17 cellular contexts compared by ENCODE assay signal in the genomic region with DNA sequence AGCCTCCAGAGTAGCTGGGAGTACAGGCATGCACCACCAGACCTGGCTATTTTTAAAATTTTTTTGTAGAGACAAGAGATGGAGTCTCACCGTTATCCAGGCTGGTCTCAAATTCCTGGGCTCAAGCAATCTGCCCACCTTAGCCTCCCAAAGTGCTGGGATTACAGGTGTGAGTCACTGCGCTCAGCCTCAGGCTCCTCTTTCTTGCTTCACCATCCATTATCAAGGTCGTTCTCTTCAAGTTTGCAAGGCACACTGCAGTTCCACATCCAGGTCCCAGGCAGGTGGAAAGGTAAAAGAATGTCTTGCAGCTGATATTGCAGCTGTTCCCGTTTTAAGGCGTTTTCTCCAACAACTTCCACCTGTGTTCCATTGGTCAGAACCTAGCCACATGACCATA. TPM values are rescaled to one million over a fixed set of nuclear protein-coding genes. Genes with fewer than 3 reads are reported as not detected.
DNase-seq lines count a peak whose midpoint lies in the region; ATAC-seq, FAIRE-seq and TF ChIP-seq lines count a peak whose summit lies in the region.
"Had no signal": no experiment of that assay in that cellular context is flagged by ENCODE, and none has a peak within 500 bp of the region (broad histone marks: within the 10 kb centered on the region; RNA-seq: fewer than 3 reads in every experiment).

No MANE protein-coding gene starts in this region.

- POLR2A ChIA-PET in RWPE1 (lab: Yijun Ruan, JAX; ENCODE audit: low non-redundant PET): no interaction called here

- in situ Hi-C loops in gastrocnemius medialis (cut with MboI; ENCODE audit: low sequenced_read_pairs in 4 of 4): no loop called here

- TF ChIP-seq CTCF in GM23338 (conservative IDR thresholded peaks at IDR 0.05; ENCODE audit: low read depth in 2 of 2) (no peak), RWPE1 (conservative IDR thresholded peaks at IDR 0.05; ENCODE audit: low read depth) (no peak), keratinocyte (optimal IDR thresholded peaks at IDR 0.05 in 1 of 3, IDR thresholded peaks at IDR 0.05 in 1 of 3, conservative IDR thresholded peaks at IDR 0.05 in 1 of 3; ENCODE audit: extremely low read depth in 1 of 3, insufficient read depth in 2 of 3, low read length in 3 of 3) (no peak), gastrocnemius medialis (IDR thresholded peaks at IDR 0.05 in 4 of 5, conservative IDR thresholded peaks at IDR 0.05 in 1 of 5) (no peak)

- H3K79me2 ChIP-seq in GM23338 (replicated peaks; ENCODE audit: insufficient read depth): no peaks in the 10 kb centered on the region
- H3K79me2 ChIP-seq in keratinocyte (ENCODE audit: control insufficient read depth, insufficient read depth, low read length): no peaks in the 10 kb centered on the region

- CTCF ChIA-PET in RWPE1 (lab: Yijun Ruan, JAX): interaction anchor here (0.7 kb wide), 1 partner anchor 44 kb away, joined by 3 read pairs; no protein-coding TSS in a partner anchor

- no peak for TF ChIP-seq POLR2A in gastrocnemius medialis (IDR thresholded peaks at IDR 0.05)

- H3K36me3 ChIP-seq in GM23338 (ENCODE audit: insufficient read depth) (no peaks in the 10 kb centered on the region), keratinocyte (ENCODE audit: control insufficient read depth in 2 of 2, extremely low read depth in 1 of 2, insufficient read depth in 2 of 2, low read length in 2 of 2) (no peaks in the 10 kb centered on the region), gastrocnemius medialis (no peaks in the 10 kb centered on the region)
- H3K36me3 ChIP-seq: BE2C had no signal

- H3K27ac Mint-ChIP-seq in GM23338: no peak overlapping the region
- H3K27ac Mint-ChIP-seq: CD8-positive, alpha-beta T cell; IgD-negative memory B cell had no signal

- H3K4me1 Mint-ChIP-seq in GM23338: peaks cover 5% of the 10 kb centered on the region; the same call in 2 of the 3 replicates
- H3K4me1 Mint-ChIP-seq: IgD-negative memory B cell had no signal

- H3K9me1 ChIP-seq in keratinocyte (ENCODE audit: control insufficient read depth, extremely low read depth, insufficient read depth, low read length): no peaks in the 10 kb centered on the region

- H3K9me3 ChIP-seq in keratinocyte (ENCODE audit: control insufficient read depth, low read depth, low read length) (no peaks in the 10 kb centered on the region), gastrocnemius medialis (no peaks in the 10 kb centered on the region)
- H3K9me3 ChIP-seq: BE2C, Caco-2 had no signal

- no peaks in the 10 kb centered on the region for H3K36me3 Mint-ChIP-seq in GM23338 (ENCODE audit: low read depth)
- H3K36me3 Mint-ChIP-seq: CD8-positive, alpha-beta T cell had no signal

- H2AFZ ChIP-seq in GM23338: 0 out of 2 replicates have a peak overlapping the region, but pooled peaks have one; percentile 18
- H2AFZ ChIP-seq in keratinocyte (ENCODE audit: control insufficient read depth, low read length): no peak overlapping the region

- no peak overlapping the region for H3K4me3 ChIP-seq in GM23338
- H3K4me3 ChIP-seq in keratinocyte (ENCODE audit: control insufficient read depth in 2 of 3, extremely low read depth in 1 of 3, insufficient read depth in 2 of 3, low read depth in 1 of 3, low read length in 3 of 3): no peak overlapping the region
- H3K4me3 ChIP-seq in gastrocnemius medialis: no peak overlapping the region

- intact Hi-C loops in gastrocnemius medialis (cut with DNase I; ENCODE audit: low total_unique reads): no loop called here

- no peaks in the 10 kb centered on the region for H3K9me2 ChIP-seq in GM23338 (ENCODE audit: insufficient read depth)

- no peak overlapping the region for H3K4me3 Mint-ChIP-seq in GM23338
- H3K4me3 Mint-ChIP-seq: CD8-positive, alpha-beta T cell; IgD-negative memory B cell had no signal

- peaks cover 5% of the 10 kb centered on the region for H3K27me3 Mint-ChIP-seq in GM23338 (ENCODE audit: insufficient read depth, low read depth, poor library complexity)
- H3K27me3 Mint-ChIP-seq: IgD-negative memory B cell had no signal

- dilution Hi-C loops in keratinocyte (cut with MboI; ENCODE audit: extremely low pct_ligation_motif_present, low sequenced_read_pairs): no loop called here

- no peak for ATAC-seq in GM23338
- no peak for ATAC-seq in gastrocnemius medialis
- no peak for ATAC-seq in HG03378 (IDR thresholded peaks at IDR 0.05; ENCODE audit: unreplicated experiment)
- ATAC-seq in GM18870 (IDR thresholded peaks at IDR 0.05; ENCODE audit: unreplicated experiment): no peak
- ATAC-seq: CD8-positive, alpha-beta T cell had no signal

- no peaks in the 10 kb centered on the region for H3K9me3 Mint-ChIP-seq in GM23338
- H3K9me3 Mint-ChIP-seq: CD8-positive, alpha-beta T cell; IgD-negative memory B cell had no signal

- no peaks in the 10 kb centered on the region for H3F3A ChIP-seq in GM23338 (replicated peaks; ENCODE audit: low read depth)

- no peak overlapping the region for H3K27ac ChIP-seq in GM23338 (ENCODE audit: low read depth)
- H3K27ac ChIP-seq in RWPE1: 0 out of 2 replicates have a peak overlapping the region, but pooled peaks have one; percentile 11
- no peak overlapping the region for H3K27ac ChIP-seq in keratinocyte (ENCODE audit: control insufficient read depth, insufficient read depth, low read length)
- H3K27ac ChIP-seq in gastrocnemius medialis: no peak overlapping the region
- H3K27ac ChIP-seq: C4-2B had no signal

- peak; percentile 13 for FAIRE-seq in keratinocyte (lab: Jason Lieb, UNC)
- FAIRE-seq: A204.1, GM12892, H54 had no signal

- DNase-seq in GM23338 (ENCODE audit: low spot score) (no peak), RWPE1 (ENCODE audit: low spot score) (no peak), keratinocyte (ENCODE audit: low read depth, low spot score) (no peak), NCI-H1092 treated with DMSO at 0.1 percent for 48 hours (lab: John Stamatoyannopoulos, UW) (no peak), gastrocnemius medialis (no peak)
- DNase-seq: BE2C; Caco-2; CD8-positive, alpha-beta T cell; DND-41; GDM1 had no signal

- no peaks in the 10 kb centered on the region for H4K20me1 ChIP-seq in GM23338 (replicated peaks; ENCODE audit: insufficient read depth)
- no peaks in the 10 kb centered on the region for H4K20me1 ChIP-seq in keratinocyte (ENCODE audit: control insufficient read depth, extremely low read depth, insufficient read depth, low read length)

- H3K4me1 ChIP-seq in GM23338 (ENCODE audit: insufficient read depth): no peaks in the 10 kb centered on the region
- H3K4me1 ChIP-seq in keratinocyte (ENCODE audit: control insufficient read depth, extremely low read depth, insufficient read depth, low read length): peaks cover 14% of the 10 kb centered on the region
- peaks cover under 1 to 2% of the 10 kb centered on the region in 2 donors for H3K4me1 ChIP-seq in gastrocnemius medialis
- H3K4me1 ChIP-seq: BE2C, Caco-2 had no signal

- no peak overlapping the region for H3K4me2 ChIP-seq in GM23338
- no peak overlapping the region for H3K4me2 ChIP-seq in keratinocyte (ENCODE audit: control insufficient read depth, extremely low read depth, insufficient read depth, low read depth, low read length)

- H3K27me3 ChIP-seq in GM23338 (ENCODE audit: insufficient read depth) (no peaks in the 10 kb centered on the region), keratinocyte (ENCODE audit: control insufficient read depth, extremely low read depth, insufficient read depth, low read length) (no peaks in the 10 kb centered on the region), gastrocnemius medialis (no peaks in the 10 kb centered on the region)
- H3K27me3 ChIP-seq: BE2C had no signal

- H3K9ac ChIP-seq in keratinocyte (ENCODE audit: control insufficient read depth, extremely low read depth, insufficient read depth, low read length): no peak overlapping the region

TF ChIP-seq in GM23338, 12 proteins besides CTCF, POLR2A, EP300 and RAD21 (continues in another document):
- no peak for TF ChIP-seq CREB1 (CRISPR knock-in tag; IDR thresholded peaks at IDR 0.05; ENCODE audit: low read depth)

RNA-seq across cellular contexts. Expression of gene TMEM230, which starts 45.0 kb away (rescaled TPM):
- total RNA-seq in GM23338 (2014; rRNA removed; shearing (Covaris generic)): 93.4 and 102 TPM in 2 replicates
- polyA plus RNA-seq in GM23338 (2016; fragmentation: Nextera tagmentation; extraction: Ambion mirVana) (110 and 113 TPM in 2 replicates), keratinocyte (89.3 to 122 TPM (median 102 TPM) in 3 replicates)
- polyA plus RNA-seq in keratinocyte (2011; ENCODE audit: low read depth): 26.1 TPM
- polyA plus RNA-seq in keratinocyte (2011; cell fraction: cytosol; rRNA removed): 130 and 179 TPM in 2 replicates
- polyA plus RNA-seq in keratinocyte (2011; cell fraction: nucleus; rRNA removed): 46.7 and 48.1 TPM in 2 replicates
- polyA plus RNA-seq in keratinocyte (2012; ENCODE audit: low replicate concordance): 49.1 and 76.7 TPM in 2 replicates
- polyA minus RNA-seq in keratinocyte: 39.4 to 61.9 TPM (median 58.0 TPM) in 3 replicates
- polyA minus RNA-seq in keratinocyte (2011; cell fraction: cytosol; rRNA and poly(A)+ RNA removed): 64.5 TPM
- polyA minus RNA-seq in keratinocyte (2011; cell fraction: nucleus; rRNA and poly(A)+ RNA removed): 13.1 and 17.8 TPM in 2 replicates
- 10 to 100 TPM; 59.6 to 87.5 (median 76.3) TPM for total RNA-seq in gastrocnemius medialis

RNA-seq across cellular contexts. Expression of gene PCNA, which starts 51.9 kb away (rescaled TPM):
- 413 and 428 TPM in 2 replicates for total RNA-seq in GM23338 (2014; rRNA removed; shearing (Covaris generic))
- polyA plus RNA-seq in GM23338 (2016; fragmentation: Nextera tagmentation; extraction: Ambion mirVana): 349 and 353 TPM in 2 replicates
- 54.0 to 139 TPM (median 130 TPM) in 3 replicates for polyA plus RNA-seq in keratinocyte
- polyA plus RNA-seq in keratinocyte (2011; ENCODE audit: low read depth): 39.7 TPM
- polyA plus RNA-seq in keratinocyte (2011; cell fraction: cytosol; rRNA removed): 68.9 and 97.6 TPM in 2 replicates
- polyA plus RNA-seq in keratinocyte (2011; cell fraction: nucleus; rRNA removed): 60.8 and 76.0 TPM in 2 replicates
- polyA plus RNA-seq in keratinocyte (2012; ENCODE audit: low replicate concordance): 51.1 and 98.6 TPM in 2 replicates
- 52.6 to 91.3 TPM (median 85.1 TPM) in 3 replicates for polyA minus RNA-seq in keratinocyte
- 91.3 TPM for polyA minus RNA-seq in keratinocyte (2011; cell fraction: cytosol; rRNA and poly(A)+ RNA removed)
- 29.8 and 30.2 TPM in 2 replicates for polyA minus RNA-seq in keratinocyte (2011; cell fraction: nucleus; rRNA and poly(A)+ RNA removed)
- total RNA-seq in gastrocnemius medialis: 10 to 100 TPM; 19.1 to 40.0 (median 25.4) TPM

RNA-seq across cellular contexts. Expression of gene CDS2, which starts 58.9 kb away (rescaled TPM):
- 40.1 and 40.8 TPM in 2 replicates for total RNA-seq in GM23338 (2014; rRNA removed; shearing (Covaris generic))
- 16.8 and 17.5 TPM in 2 replicates for polyA plus RNA-seq in GM23338 (2016; fragmentation: Nextera tagmentation; extraction: Ambion mirVana)
- polyA plus RNA-seq in keratinocyte: 38.9 to 67.1 TPM (median 52.6 TPM) in 3 replicates
- polyA plus RNA-seq in keratinocyte (2011; ENCODE audit: low read depth): 7.3 TPM
- polyA plus RNA-seq in keratinocyte (2011; cell fraction: cytosol; rRNA removed): 23.1 and 51.5 TPM in 2 replicates
- 47.7 and 53.7 TPM in 2 replicates for polyA plus RNA-seq in keratinocyte (2011; cell fraction: nucleus; rRNA removed)
- 8.0 and 20.6 TPM in 2 replicates for polyA plus RNA-seq in keratinocyte (2012; ENCODE audit: low replicate concordance)
- 74.3 to 79.1 TPM (median 76.6 TPM) in 3 replicates for polyA minus RNA-seq in keratinocyte
- polyA minus RNA-seq in keratinocyte (2011; cell fraction: cytosol; rRNA and poly(A)+ RNA removed): 18.8 TPM
- 33.1 and 87.6 TPM in 2 replicates for polyA minus RNA-seq in keratinocyte (2011; cell fraction: nucleus; rRNA and poly(A)+ RNA removed)
- 10 to 100 TPM in 3 of 4 donors, 1 to 10 TPM in 1; 9.0 to 18.5 (median 14.5) TPM for total RNA-seq in gastrocnemius medialis

Comparison
In these comparisons a context has a peak if more than half of its experiments do, and no peak if none do; other contexts are left out.
1. RNA of gene PCNA, which starts 51.9 kb away (total RNA-seq): 413 to 428 TPM in GM23338; 19.1 to 40.0 TPM in gastrocnemius medialis; every median in the first group is over 10 times any median in the second.